ENCODE assay signal across 20 cellular contexts in the genomic region with DNA sequence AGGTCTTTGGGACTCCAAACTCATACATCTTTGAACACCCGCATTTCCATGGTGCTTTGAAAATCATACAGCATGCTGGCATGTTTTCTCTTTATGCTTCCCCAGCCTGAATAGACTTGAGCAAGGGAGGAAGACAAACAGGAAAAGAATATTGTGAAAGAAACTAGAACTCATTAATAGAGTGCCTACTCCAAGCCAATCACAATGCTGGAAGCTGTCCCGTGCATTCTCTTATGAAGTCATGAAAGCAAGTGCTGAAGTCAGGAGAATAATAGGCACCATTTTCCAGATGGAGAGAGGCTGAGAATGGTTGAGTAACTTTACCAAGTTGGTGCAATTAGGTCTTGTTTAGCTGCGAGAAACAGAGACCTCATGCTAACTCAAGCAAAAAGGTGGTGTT.
DNase-seq lines count a peak whose midpoint lies in the region; ATAC-seq, FAIRE-seq and TF ChIP-seq lines count a peak whose summit lies in the region.
"Had no signal": no experiment of that assay in that cellular context is flagged by ENCODE, and none has a peak within 500 bp of the region (broad histone marks: within the 10 kb centered on the region; RNA-seq: fewer than 3 reads in every experiment).

No MANE protein-coding gene starts in this region.

- no peak overlapping the region for H2BK120ac ChIP-seq in neuronal stem cell (ENCODE audit: low read depth, low read length)

- H2AK5ac ChIP-seq in neuronal stem cell (ENCODE audit: low read depth, low read length): no peak overlapping the region

- H3K18ac ChIP-seq in neuronal stem cell (ENCODE audit: low read length): no peak overlapping the region

- peaks cover 0 to 4% of the 10 kb centered on the region in 2 donors for H3K9me3 ChIP-seq in left lung
- peaks cover 0 to 7% of the 10 kb centered on the region in 2 donors for H3K9me3 ChIP-seq in neuronal stem cell (replicated peaks in 1 of 2; ENCODE audit: control insufficient read depth in 2 of 2, insufficient read depth in 1 of 2, low read depth in 1 of 2, low read length in 2 of 2)
- H3K9me3 ChIP-seq: A549, Caco-2, HAP-1 had no signal

- ATAC-seq in left lung: peak; percentile 59
- ATAC-seq in left cardiac atrium: no peak
- ATAC-seq: A549 had no signal

- no peak overlapping the region for H2BK5ac ChIP-seq in neuronal stem cell (ENCODE audit: low read length)

- H3K27me3 ChIP-seq in left lung (no peaks in the 10 kb centered on the region), neuronal stem cell (ENCODE audit: control insufficient read depth in 3 of 3, insufficient read depth in 3 of 3, low read depth in 1 of 3, low read length in 3 of 3) (no peaks in the 10 kb centered on the region)

- H3K23ac ChIP-seq in neuronal stem cell (ENCODE audit: low read depth, low read length, poor library complexity): no peak overlapping the region

- H3K4me1 ChIP-seq in left lung (no peaks in the 10 kb centered on the region), neuronal stem cell (ENCODE audit: control insufficient read depth in 2 of 2, insufficient read depth in 1 of 2, low read depth in 1 of 2, low read length in 2 of 2) (peaks cover 0 to 21% of the 10 kb centered on the region in 2 donors)
- H3K4me1 ChIP-seq: A549, Caco-2, HAP-1 had no signal

- no peak overlapping the region for H2BK12ac ChIP-seq in neuronal stem cell (ENCODE audit: low read length)

- H3K79me1 ChIP-seq in neuronal stem cell (ENCODE audit: low read depth, low read length): no peaks in the 10 kb centered on the region

- no CpG with 5 or more reads among the region's 3 CpGs for WGBS in neuronal stem cell (ENCODE audit: extremely low coverage in 2 of 2, insufficient read length in 2 of 2, insufficient replicate concordance in 1 of 2), 2 donors

- H3K4me3 ChIP-seq in left lung: no peak overlapping the region
- no peak overlapping the region for H3K4me3 ChIP-seq in neuronal stem cell (ENCODE audit: low read length in 2 of 2)
- H3K4me3 ChIP-seq: A549, HAP-1 had no signal

- FAIRE-seq in HTR-8/SVneo (lab: Jason Lieb, UNC): peak; percentile 23
- FAIRE-seq: A549, G401.6, GM12892, H54 had no signal

- no peak overlapping the region for H3K4me2 ChIP-seq in neuronal stem cell (ENCODE audit: insufficient read depth, low read length, poor library complexity, severe bottlenecking)
- H3K4me2 ChIP-seq: A549 had no signal

- no peak for DNase-seq in HTR-8/SVneo (ENCODE audit: insufficient read length, low spot score)
- DNase-seq in left lung: no peak
- DNase-seq in neuronal stem cell (ENCODE audit: low spot score): no peak
- DNase-seq in left cardiac atrium: no peak
- no peak for DNase-seq in NCI-H2029 treated with DMSO at 0.1 percent for 48 hours (lab: John Stamatoyannopoulos, UW)
- DNase-seq in COLO829 (ENCODE audit: low spot score): no peak
- no peak for DNase-seq in NCI-H2081 treated with DMSO at 0.1 percent for 48 hours (lab: John Stamatoyannopoulos, UW)
- DNase-seq: 8988T; C1 segment of cervical spinal cord; Caco-2; CD4-positive, alpha-beta memory T cell; DMS153; DND-41; GOT3; HFFc6 had no signal

- H3K9ac ChIP-seq in neuronal stem cell (ENCODE audit: low read depth, low read length, poor library complexity): no peak overlapping the region

- no peak overlapping the region for H3K27ac ChIP-seq in left lung
- peak overlapping the region; percentile 35 for H3K27ac ChIP-seq in neuronal stem cell (replicated peaks; ENCODE audit: low read length)
- H3K27ac ChIP-seq: A549 had no signal

- H4K8ac ChIP-seq in neuronal stem cell (ENCODE audit: low read depth, low read length): no peak overlapping the region

- no peak overlapping the region for H2BK15ac ChIP-seq in neuronal stem cell (ENCODE audit: low read length)

- H4K91ac ChIP-seq in neuronal stem cell (ENCODE audit: low read depth, low read length, poor library complexity): no peak overlapping the region

- no peak overlapping the region for H2AFZ ChIP-seq in neuronal stem cell (ENCODE audit: low read length)

- intact Hi-C loops in left lung (cut with DNase I): no loop called here
- intact Hi-C loops in left cardiac atrium (cut with DNase I): no loop called here

- H3K36me3 ChIP-seq in left lung (no peaks in the 10 kb centered on the region), neuronal stem cell (replicated peaks in 1 of 2; ENCODE audit: control insufficient read depth in 2 of 2, insufficient read depth in 2 of 2, low read length in 2 of 2) (no peaks in the 10 kb centered on the region)
- H3K36me3 ChIP-seq: HAP-1 had no signal

- TF ChIP-seq CTCF in left lung (IDR thresholded peaks at IDR 0.05): no peak

- no peak overlapping the region for H3K14ac ChIP-seq in neuronal stem cell (ENCODE audit: low read length)

- no peak overlapping the region for H3K4ac ChIP-seq in neuronal stem cell (ENCODE audit: low read length)
